Comparison of ENCODE assay signal across 8 cellular contexts in the genomic region with DNA sequence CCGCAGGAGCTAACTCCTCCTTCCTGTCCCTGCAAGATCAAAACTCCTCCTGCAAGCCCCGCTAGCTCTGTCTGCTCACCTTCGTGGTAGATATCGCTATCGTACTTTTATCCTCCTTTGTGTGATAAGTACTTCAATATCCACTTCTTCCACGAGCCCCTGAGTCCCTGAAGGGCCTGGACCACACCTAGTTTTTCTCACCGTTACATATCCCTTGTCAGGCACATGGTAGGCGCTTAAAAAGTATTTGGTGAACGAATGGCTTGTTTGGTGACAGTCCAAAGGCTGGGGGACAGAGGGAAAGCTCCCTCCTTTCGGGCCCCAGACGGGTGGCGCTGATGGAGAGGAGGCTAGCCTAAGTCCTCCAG. TPM values are rescaled to one million over a fixed set of nuclear protein-coding genes. Genes with fewer than 3 reads are reported as not detected.
A peak's percentile ranks its signal among the peaks of the same experiment; 100 is the strongest.
DNase-seq lines count a peak whose midpoint lies in the region; TF ChIP-seq lines count a peak whose summit lies in the region.
"Not testable (repeated sequence)": the region's sequence is repeated elsewhere in the genome, so short reads cannot be mapped to it uniquely, and the experiment has no call there.

No MANE protein-coding gene starts in this region.

- H3K4me1 Mint-ChIP-seq in activated T-helper 1 cell treated with anti-CD3 and anti-CD28 coated beads, Interleukin-12 subunit alpha, Interleukin-12 subunit beta, Interleukin-2, Interleukin-4 antibody, amounts not matched to agents 30 ng/mL and 10 ng/mL and 1 ng/mL, durations not matched to agents 14 hours and 24 hours and 36 hours (ENCODE audit: low read depth), result peaks cover 16% of the 10 kb centered on the region
- H3K4me1 Mint-ChIP-seq in dendritic cell treated with granulocyte-macrophage colony-stimulating factor and Interleukin-4, amounts not matched to agents 40 ng/mL and 50 ng/mL, for 4 days (ENCODE audit: low read depth); type B pancreatic cell (ENCODE audit: unreplicated experiment): not testable (repeated sequence)

- H3K36me3 Mint-ChIP-seq in activated T-helper 1 cell treated with anti-CD3 and anti-CD28 coated beads, Interleukin-12 subunit alpha, Interleukin-12 subunit beta, Interleukin-2, Interleukin-4 antibody, amounts not matched to agents 30 ng/mL and 10 ng/mL and 1 ng/mL, durations not matched to agents 14 hours and 24 hours and 36 hours (ENCODE audit: low read depth); dendritic cell treated with granulocyte-macrophage colony-stimulating factor and Interleukin-4, amounts not matched to agents 40 ng/mL and 50 ng/mL, for 4 days (ENCODE audit: low read depth); type B pancreatic cell: not testable (repeated sequence)

- not testable (repeated sequence) for H3K36me3 ChIP-seq in GM06990 (ENCODE audit: control insufficient read depth, insufficient read depth, low read length); NT2/D1 (ENCODE audit: insufficient read depth, insufficient read length, low read length); left ventricle myocardium inferior; mesodermal cell (ENCODE audit: control insufficient read depth, insufficient read depth, low read length)

- H3K9me3 Mint-ChIP-seq in activated T-helper 1 cell treated with anti-CD3 and anti-CD28 coated beads, Interleukin-12 subunit alpha, Interleukin-12 subunit beta, Interleukin-2, Interleukin-4 antibody, amounts not matched to agents 30 ng/mL and 10 ng/mL and 1 ng/mL, durations not matched to agents 14 hours and 24 hours and 36 hours; dendritic cell treated with granulocyte-macrophage colony-stimulating factor and Interleukin-4, amounts not matched to agents 40 ng/mL and 50 ng/mL, for 4 days; type B pancreatic cell: not testable (repeated sequence)

- H3K4me3 ChIP-seq in GM06990 (replicated peaks; ENCODE audit: low read depth, low read length) (peak overlapping the region; percentile 56), NT2/D1 (ENCODE audit: insufficient read length, low read depth) (peak overlapping the region; percentile 53), left ventricle myocardium inferior (peak overlapping the region; percentile 79), mesodermal cell (ENCODE audit: extremely low read depth, insufficient read depth, low read length, poor library complexity, severe bottlenecking) (peak overlapping the region; percentile 50)

- peak overlapping the region; percentile 91 for H3K4me3 Mint-ChIP-seq in activated T-helper 1 cell treated with anti-CD3 and anti-CD28 coated beads, Interleukin-12 subunit alpha, Interleukin-12 subunit beta, Interleukin-2, Interleukin-4 antibody, amounts not matched to agents 30 ng/mL and 10 ng/mL and 1 ng/mL, durations not matched to agents 14 hours and 24 hours and 36 hours
- peak overlapping the region; percentile 90 for H3K4me3 Mint-ChIP-seq in dendritic cell treated with granulocyte-macrophage colony-stimulating factor and Interleukin-4, amounts not matched to agents 40 ng/mL and 50 ng/mL, for 4 days
- H3K4me3 Mint-ChIP-seq in type B pancreatic cell, result peak overlapping the region; percentile 87

- TF ChIP-seq CTCF in GM06990 (IDR thresholded peaks at IDR 0.05; ENCODE audit: insufficient read depth, low read length, poor library complexity, severe bottlenecking); left ventricle myocardium inferior (IDR thresholded peaks at IDR 0.05; ENCODE audit: borderline replicate concordance); type B pancreatic cell (conservative IDR thresholded peaks at IDR 0.05): not testable (repeated sequence)

- H3K27ac Mint-ChIP-seq in activated T-helper 1 cell treated with anti-CD3 and anti-CD28 coated beads, Interleukin-12 subunit alpha, Interleukin-12 subunit beta, Interleukin-2, Interleukin-4 antibody, amounts not matched to agents 30 ng/mL and 10 ng/mL and 1 ng/mL, durations not matched to agents 14 hours and 24 hours and 36 hours, result peak overlapping the region; percentile 34
- H3K27ac Mint-ChIP-seq in dendritic cell treated with granulocyte-macrophage colony-stimulating factor and Interleukin-4, amounts not matched to agents 40 ng/mL and 50 ng/mL, for 4 days, result peak overlapping the region; percentile 99
- H3K27ac Mint-ChIP-seq in type B pancreatic cell, result peak overlapping the region; percentile 85

- H3K9me3 ChIP-seq in NT2/D1 (ENCODE audit: insufficient read depth, low read length); left ventricle myocardium inferior (replicated peaks); mesodermal cell (ENCODE audit: control insufficient read depth, low read length): not testable (repeated sequence)

- H3K27ac ChIP-seq in left ventricle myocardium inferior (replicated peaks) (peak overlapping the region; percentile 92), mesodermal cell (ENCODE audit: low read depth, low read length, severe bottlenecking) (peak overlapping the region; percentile 86)

- not testable (repeated sequence) for H3K4me1 ChIP-seq in NT2/D1 (ENCODE audit: insufficient read depth, insufficient read length); mesodermal cell (ENCODE audit: control insufficient read depth, insufficient read depth, low read length, poor library complexity, severe bottlenecking)
- peaks cover 16% of the 10 kb centered on the region for H3K4me1 ChIP-seq in left ventricle myocardium inferior

- not testable (repeated sequence) for H3K27me3 ChIP-seq in GM06990 (replicated peaks; ENCODE audit: control insufficient read depth, insufficient read depth, low read length); NT2/D1 (ENCODE audit: insufficient read depth, insufficient read length); left ventricle myocardium inferior (ENCODE audit: low read depth)

- not testable (repeated sequence) for H3K27me3 Mint-ChIP-seq in activated T-helper 1 cell treated with anti-CD3 and anti-CD28 coated beads, Interleukin-12 subunit alpha, Interleukin-12 subunit beta, Interleukin-2, Interleukin-4 antibody, amounts not matched to agents 30 ng/mL and 10 ng/mL and 1 ng/mL, durations not matched to agents 14 hours and 24 hours and 36 hours (ENCODE audit: insufficient read depth); dendritic cell treated with granulocyte-macrophage colony-stimulating factor and Interleukin-4, amounts not matched to agents 40 ng/mL and 50 ng/mL, for 4 days; type B pancreatic cell

- 0 to 4% methylated on average over 5 to 7 of the region's 12 CpGs for WGBS in mesodermal cell (ENCODE audit: insufficient coverage in 2 of 2), 2 experiments

- peak overlapping the region; percentile 71 for H3K9ac ChIP-seq in NT2/D1 (ENCODE audit: insufficient read length, low read depth)

- not testable (repeated sequence) for DNase-seq in GM06990 (ENCODE audit: extremely low read depth, insufficient read length); NT2/D1 (ENCODE audit: low read depth, low spot score); activated T-helper 1 cell treated with anti-CD3 and anti-CD28 coated beads, Interleukin-12 subunit alpha, Interleukin-12 subunit beta, Interleukin-2, Interleukin-4 antibody, amounts not matched to agents 30 ng/mL and 10 ng/mL and 1 ng/mL, durations not matched to agents 14 hours and 24 hours and 36 hours (ENCODE audit: low spot score); left ventricle myocardium inferior; type B pancreatic cell (ENCODE audit: extremely low spot score, unreplicated experiment)
- peak; percentile 13 for DNase-seq in renal cortical epithelial cell (ENCODE audit: low read depth)

- intact Hi-C loops in activated T-helper 1 cell treated with anti-CD3 and anti-CD28 coated beads, Interleukin-12 subunit alpha, Interleukin-12 subunit beta, Interleukin-2, Interleukin-4 antibody, amounts not matched to agents 30 ng/mL and 10 ng/mL and 1 ng/mL, durations not matched to agents 14 hours and 24 hours and 36 hours (cut with micrococcal nuclease); dendritic cell treated with granulocyte-macrophage colony-stimulating factor and Interleukin-4, amounts not matched to agents 40 ng/mL and 50 ng/mL, for 4 days (cut with micrococcal nuclease); left ventricle myocardium inferior (cut with micrococcal nuclease): not testable (repeated sequence)

RNA-seq across cellular contexts. Expression of gene FAM90A26, which starts 18.4 kb away (rescaled TPM):
- total RNA-seq in activated T-helper 1 cell treated with anti-CD3 and anti-CD28 coated beads, Interleukin-12 subunit alpha, Interleukin-12 subunit beta, Interleukin-2, Interleukin-4 antibody, amounts not matched to agents 30 ng/mL and 10 ng/mL and 1 ng/mL, durations not matched to agents 14 hours and 24 hours and 36 hours, result not detected in 2 replicates
- total RNA-seq in left ventricle myocardium inferior (not detected), renal cortical epithelial cell (not detected in 2 replicates), type B pancreatic cell (ENCODE audit: low replicate concordance) (not detected in 2 replicates)
- not detected for polyA plus RNA-seq in mesodermal cell (2013, experiment 1 of 2)
- not detected for polyA plus RNA-seq in mesodermal cell (2013, experiment 2 of 2)

RNA-seq across cellular contexts. Expression of gene USP17L10, which starts 58.7 kb away (rescaled TPM):
- total RNA-seq in activated T-helper 1 cell treated with anti-CD3 and anti-CD28 coated beads, Interleukin-12 subunit alpha, Interleukin-12 subunit beta, Interleukin-2, Interleukin-4 antibody, amounts not matched to agents 30 ng/mL and 10 ng/mL and 1 ng/mL, durations not matched to agents 14 hours and 24 hours and 36 hours, result not detected in 2 replicates
- total RNA-seq in left ventricle myocardium inferior, result not detected
- polyA plus RNA-seq in mesodermal cell (2013, experiment 1 of 2), result not detected
- not detected for polyA plus RNA-seq in mesodermal cell (2013, experiment 2 of 2)
- total RNA-seq in renal cortical epithelial cell, result not detected in 2 replicates
- not detected in 2 replicates for total RNA-seq in type B pancreatic cell (ENCODE audit: low replicate concordance)

Comparison
In these comparisons a context has a peak if more than half of its experiments do, and no peak if none do; other contexts are left out.
1. H3K27ac Mint-ChIP-seq: peak in every context shown above with its lines; median percentile 99 in dendritic cell treated with granulocyte-macrophage colony-stimulating factor and Interleukin-4, amounts not matched to agents 40 ng/mL and 50 ng/mL, for 4 days; 85 in type B pancreatic cell; 34 in activated T-helper 1 cell treated with anti-CD3 and anti-CD28 coated beads, Interleukin-12 subunit alpha, Interleukin-12 subunit beta, Interleukin-2, Interleukin-4 antibody, amounts not matched to agents 30 ng/mL and 10 ng/mL and 1 ng/mL, durations not matched to agents 14 hours and 24 hours and 36 hours.